ENCODE assay signal across 9 cellular contexts in the genomic region with DNA sequence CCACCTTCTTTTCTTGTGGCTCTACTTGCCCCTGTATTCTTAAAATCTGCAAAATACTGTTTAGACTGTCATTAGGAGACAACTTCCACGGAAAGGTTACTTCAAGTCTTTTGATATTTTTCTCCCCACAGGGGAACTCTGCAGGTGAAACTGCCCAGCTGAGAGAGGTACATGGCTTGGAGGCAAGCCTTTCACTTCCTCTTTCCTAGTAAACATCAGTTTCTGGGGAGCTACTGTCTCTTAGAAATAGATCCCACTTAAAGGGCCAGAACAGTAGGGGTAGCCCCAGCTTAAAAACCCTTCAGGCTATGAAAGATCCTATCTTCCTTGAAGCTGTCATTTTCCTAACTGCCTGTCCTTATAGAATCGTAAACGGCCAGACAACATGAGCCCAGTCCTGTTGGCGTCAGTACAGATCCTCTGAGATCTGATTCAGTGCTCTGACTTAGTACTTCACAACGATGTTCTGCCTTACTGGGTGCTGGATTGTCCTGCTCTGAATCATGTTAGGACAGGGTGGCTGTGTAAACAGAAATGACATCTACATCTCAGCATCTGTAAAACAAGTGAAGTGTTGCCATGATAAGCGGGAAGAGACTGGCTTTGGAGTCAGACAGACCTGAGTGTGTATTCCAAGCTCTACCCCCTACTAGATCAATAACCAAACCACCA.
DNase-seq lines count a peak whose midpoint lies in the region; ATAC-seq and TF ChIP-seq lines count a peak whose summit lies in the region.
"Had no signal": no experiment of that assay in that cellular context is flagged by ENCODE, and none has a peak within 500 bp of the region (broad histone marks: within the 10 kb centered on the region; RNA-seq: fewer than 3 reads in every experiment).

No MANE protein-coding gene starts in this region.

- H3K4me2 ChIP-seq in GM23338, result no peak overlapping the region

- no peak for TF ChIP-seq EP300 in gastroesophageal sphincter (IDR thresholded peaks at IDR 0.05)

- TF ChIP-seq POLR2A in GM18505 (IDR thresholded peaks at IDR 0.05; ENCODE audit: borderline replicate concordance, extremely low read depth, insufficient read depth, insufficient read length), result no peak
- no peak for TF ChIP-seq POLR2A in gastroesophageal sphincter (IDR thresholded peaks at IDR 0.05)

- no peaks in the 10 kb centered on the region for H3K36me3 Mint-ChIP-seq in GM23338 (ENCODE audit: low read depth)

- no peak for TF ChIP-seq CTCF in epithelial cell of esophagus (IDR thresholded peaks at IDR 0.05; ENCODE audit: insufficient read depth, low read depth, low read length, missing control alignments)
- TF ChIP-seq CTCF in gastroesophageal sphincter (IDR thresholded peaks at IDR 0.05), result no peak
- TF ChIP-seq CTCF in GM23338 (conservative IDR thresholded peaks at IDR 0.05; ENCODE audit: low read depth in 2 of 2), result no peak

- H3K4me3 Mint-ChIP-seq in GM23338, result no peak overlapping the region

- no peaks in the 10 kb centered on the region for H4K20me1 ChIP-seq in GM23338 (replicated peaks; ENCODE audit: insufficient read depth)

- no peaks in the 10 kb centered on the region for H3K27me3 Mint-ChIP-seq in GM23338 (ENCODE audit: insufficient read depth, low read depth, poor library complexity)

- no peak overlapping the region for H2AFZ ChIP-seq in GM23338

- peak; percentile 100 for ATAC-seq in GM18505 (IDR thresholded peaks at IDR 0.05; ENCODE audit: unreplicated experiment)
- peak; percentile 100 for ATAC-seq in GM21526 (IDR thresholded peaks at IDR 0.05; ENCODE audit: low FRiP score, unreplicated experiment)
- ATAC-seq in HG03280 (IDR thresholded peaks at IDR 0.05; ENCODE audit: unreplicated experiment), result peak; percentile 99
- no peak for ATAC-seq in gastroesophageal sphincter
- ATAC-seq in GM23338, result no peak
- ATAC-seq: sciatic nerve had no signal

- H3K27me3 ChIP-seq in gastroesophageal sphincter, result no peaks in the 10 kb centered on the region
- H3K27me3 ChIP-seq in GM23338 (ENCODE audit: insufficient read depth), result no peaks in the 10 kb centered on the region

- H3K9me3 ChIP-seq in gastroesophageal sphincter, result no peaks in the 10 kb centered on the region

- 13 to 58% methylated on average over 1 to 5 of the region's 6 CpGs for WGBS in gastroesophageal sphincter (ENCODE audit: low coverage in 1 of 2), 2 donors

- H3K9me2 ChIP-seq in GM23338 (ENCODE audit: insufficient read depth), result no peaks in the 10 kb centered on the region

- no peak overlapping the region for H3K27ac ChIP-seq in gastroesophageal sphincter
- no peak overlapping the region for H3K27ac ChIP-seq in GM23338 (ENCODE audit: low read depth)

- no peaks in the 10 kb centered on the region for H3K79me2 ChIP-seq in GM23338 (replicated peaks; ENCODE audit: insufficient read depth)

- H3K9me3 Mint-ChIP-seq in GM23338, result peaks cover 3% of the 10 kb centered on the region; the same call in 2 of the 3 replicates

- H3K27ac Mint-ChIP-seq in GM23338, result no peak overlapping the region

- H3K4me1 Mint-ChIP-seq in GM23338, result no peaks in the 10 kb centered on the region

- DNase-seq in epithelial cell of esophagus (ENCODE audit: low read depth) (peak; percentile 18), COLO829 (ENCODE audit: low spot score) (no peak), GM23338 (ENCODE audit: low spot score) (no peak), NCI-H1048 (lab: John Stamatoyannopoulos, UW) (no peak)

- H3K4me3 ChIP-seq in epithelial cell of esophagus (ENCODE audit: low read length), result no peak overlapping the region
- H3K4me3 ChIP-seq in gastroesophageal sphincter, result no peak overlapping the region
- H3K4me3 ChIP-seq in GM23338, result no peak overlapping the region

- H3K4me1 ChIP-seq in gastroesophageal sphincter (no peaks in the 10 kb centered on the region), GM23338 (ENCODE audit: insufficient read depth) (no peaks in the 10 kb centered on the region)

- H3K36me3 ChIP-seq in gastroesophageal sphincter (no peaks in the 10 kb centered on the region), GM23338 (ENCODE audit: insufficient read depth) (no peaks in the 10 kb centered on the region)

- H3F3A ChIP-seq in GM23338 (replicated peaks; ENCODE audit: low read depth), result no peaks in the 10 kb centered on the region

TF ChIP-seq in GM23338, 12 proteins besides CTCF, POLR2A, EP300 and RAD21 (continues in another document):
- TF ChIP-seq EZH2 (IDR thresholded peaks at IDR 0.05; ENCODE audit: low read depth, unreplicated experiment) (no peak), NANOG (IDR thresholded peaks at IDR 0.05; ENCODE audit: borderline replicate concordance) (no peak), POLR2AphosphoS5 (IDR thresholded peaks at IDR 0.05; ENCODE audit: low read depth) (no peak), JUNB (IDR thresholded peaks at IDR 0.05; ENCODE audit: unreplicated experiment) (no peak), ZNF114 (CRISPR knock-in tag; IDR thresholded peaks at IDR 0.05) (no peak), CREB1 (CRISPR knock-in tag; IDR thresholded peaks at IDR 0.05; ENCODE audit: low read depth) (no peak), EZH2phosphoT487 (IDR thresholded peaks at IDR 0.05; ENCODE audit: unreplicated experiment) (no peak), STAT1 (IDR thresholded peaks at IDR 0.05; ENCODE audit: unreplicated experiment) (no peak), ZNF331 (CRISPR knock-in tag; IDR thresholded peaks at IDR 0.05; ENCODE audit: low read depth) (no peak)
- TF ChIP-seq, protein P1, sequence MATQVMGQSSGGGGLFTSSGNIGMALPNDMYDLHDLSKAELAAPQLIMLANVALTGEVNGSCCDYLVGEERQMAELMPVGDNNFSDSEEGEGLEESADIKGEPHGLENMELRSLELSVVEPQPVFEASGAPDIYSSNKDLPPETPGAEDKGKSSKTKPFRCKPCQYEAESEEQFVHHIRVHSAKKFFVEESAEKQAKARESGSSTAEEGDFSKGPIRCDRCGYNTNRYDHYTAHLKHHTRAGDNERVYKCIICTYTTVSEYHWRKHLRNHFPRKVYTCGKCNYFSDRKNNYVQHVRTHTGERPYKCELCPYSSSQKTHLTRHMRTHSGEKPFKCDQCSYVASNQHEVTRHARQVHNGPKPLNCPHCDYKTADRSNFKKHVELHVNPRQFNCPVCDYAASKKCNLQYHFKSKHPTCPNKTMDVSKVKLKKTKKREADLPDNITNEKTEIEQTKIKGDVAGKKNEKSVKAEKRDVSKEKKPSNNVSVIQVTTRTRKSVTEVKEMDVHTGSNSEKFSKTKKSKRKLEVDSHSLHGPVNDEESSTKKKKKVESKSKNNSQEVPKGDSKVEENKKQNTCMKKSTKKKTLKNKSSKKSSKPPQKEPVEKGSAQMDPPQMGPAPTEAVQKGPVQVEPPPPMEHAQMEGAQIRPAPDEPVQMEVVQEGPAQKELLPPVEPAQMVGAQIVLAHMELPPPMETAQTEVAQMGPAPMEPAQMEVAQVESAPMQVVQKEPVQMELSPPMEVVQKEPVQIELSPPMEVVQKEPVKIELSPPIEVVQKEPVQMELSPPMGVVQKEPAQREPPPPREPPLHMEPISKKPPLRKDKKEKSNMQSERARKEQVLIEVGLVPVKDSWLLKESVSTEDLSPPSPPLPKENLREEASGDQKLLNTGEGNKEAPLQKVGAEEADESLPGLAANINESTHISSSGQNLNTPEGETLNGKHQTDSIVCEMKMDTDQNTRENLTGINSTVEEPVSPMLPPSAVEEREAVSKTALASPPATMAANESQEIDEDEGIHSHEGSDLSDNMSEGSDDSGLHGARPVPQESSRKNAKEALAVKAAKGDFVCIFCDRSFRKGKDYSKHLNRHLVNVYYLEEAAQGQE (IDR thresholded peaks at IDR 0.05; ENCODE audit: unreplicated experiment), result no peak
- TF ChIP-seq, protein P2, sequence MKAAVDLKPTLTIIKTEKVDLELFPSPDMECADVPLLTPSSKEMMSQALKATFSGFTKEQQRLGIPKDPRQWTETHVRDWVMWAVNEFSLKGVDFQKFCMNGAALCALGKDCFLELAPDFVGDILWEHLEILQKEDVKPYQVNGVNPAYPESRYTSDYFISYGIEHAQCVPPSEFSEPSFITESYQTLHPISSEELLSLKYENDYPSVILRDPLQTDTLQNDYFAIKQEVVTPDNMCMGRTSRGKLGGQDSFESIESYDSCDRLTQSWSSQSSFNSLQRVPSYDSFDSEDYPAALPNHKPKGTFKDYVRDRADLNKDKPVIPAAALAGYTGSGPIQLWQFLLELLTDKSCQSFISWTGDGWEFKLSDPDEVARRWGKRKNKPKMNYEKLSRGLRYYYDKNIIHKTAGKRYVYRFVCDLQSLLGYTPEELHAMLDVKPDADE (IDR thresholded peaks at IDR 0.05), result no peak

Comparison
In these comparisons a context has a peak if more than half of its experiments do, and no peak if none do; other contexts are left out.
1. ATAC-seq: peak in GM18505 (single experiment), GM21526 (single experiment) and HG03280 (single experiment); none in gastroesophageal sphincter (single experiment) and GM23338 (single experiment).